Comparison of ENCODE assay signal across 14 cellular contexts in the genomic region with DNA sequence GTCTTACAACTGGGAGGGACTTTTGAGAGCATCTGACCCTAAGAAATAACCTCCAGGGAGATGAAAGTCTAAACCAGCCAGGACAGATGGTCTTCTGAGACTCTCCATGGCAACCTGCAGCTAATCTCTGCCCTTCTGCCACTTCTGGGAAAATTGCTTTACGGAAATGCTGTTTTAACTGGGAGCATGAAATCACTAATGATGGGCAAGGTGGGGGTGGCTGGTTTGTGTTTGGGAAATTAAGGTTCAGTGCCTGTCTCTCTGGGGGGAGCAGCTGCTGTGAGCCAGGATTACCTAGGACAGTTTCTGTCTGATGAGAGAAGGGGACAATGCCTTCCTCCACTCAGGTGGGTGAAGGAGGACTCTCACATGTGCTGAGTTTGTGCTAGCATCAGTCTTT.
"Had no signal": no experiment of that assay in that cellular context is flagged by ENCODE, and none has a peak within 500 bp of the region (broad histone marks: within the 10 kb centered on the region; RNA-seq: fewer than 3 reads in every experiment).

No MANE protein-coding gene starts in this region.

- ATAC-seq: lower lobe of right lung; psoas muscle; sciatic nerve; stimulated activated memory B cell treated with anti-CD40 and anti-IgM and Interleukin-4, amounts not matched to agents 10 μg/mL and 1 μg/mL and 100 μg/mL, for 72 hours; T-cell had no signal

- H3K4me1 Mint-ChIP-seq: activated naive CD4-positive, alpha-beta T cell treated with anti-CD3 and anti-CD28 coated beads, Interleukin-2, amount 50 U/mL, for 24 hours; central memory CD8-positive, alpha-beta T cell; stimulated activated memory B cell treated with anti-CD40 and anti-IgM and Interleukin-4, amounts not matched to agents 10 μg/mL and 1 μg/mL and 100 μg/mL, for 72 hours; T-cell had no signal

- DNase-seq: activated CD4-positive, alpha-beta T cell treated with anti-CD3 and anti-CD28 coated beads for 48 hours; activated CD8-positive, alpha-beta memory T cell treated with anti-CD3 and anti-CD28 coated beads for 24 hours; lower lobe of right lung; midbrain; naive B cell; psoas muscle; spleen; stimulated activated CD4-positive, alpha-beta T cell treated with anti-CD3 and anti-CD28 coated beads, Interleukin-1b, Interleukin-23, amount 100 ng/mL, for 48 hours; T-cell had no signal

- H3K9me3 Mint-ChIP-seq: activated T-helper 2 cell treated with anti-CD3 and anti-CD28 coated beads, Interferon-gamma antibody, Interleukin-2, Interleukin-4, amounts not matched to agents 10 μg/mL and 5 μg/mL and 100 μg/mL, durations not matched to agents 14 hours and 24 hours and 36 hours; central memory CD8-positive, alpha-beta T cell had no signal

- H3K27me3 Mint-ChIP-seq: naive B cell had no signal

- H3K4me3 Mint-ChIP-seq: activated naive CD4-positive, alpha-beta T cell treated with anti-CD3 and anti-CD28 coated beads, Interleukin-2, amount 50 U/mL, for 24 hours; central memory CD8-positive, alpha-beta T cell; naive B cell; stimulated activated memory B cell treated with anti-CD40 and anti-IgM and Interleukin-4, amounts not matched to agents 10 μg/mL and 1 μg/mL and 100 μg/mL, for 72 hours; T-cell had no signal

- H3K27ac Mint-ChIP-seq: activated naive CD4-positive, alpha-beta T cell treated with anti-CD3 and anti-CD28 coated beads, Interleukin-2, amount 50 U/mL, for 24 hours; activated T-helper 2 cell treated with anti-CD3 and anti-CD28 coated beads, Interferon-gamma antibody, Interleukin-2, Interleukin-4, amounts not matched to agents 10 μg/mL and 5 μg/mL and 100 μg/mL, durations not matched to agents 14 hours and 24 hours and 36 hours; naive B cell; stimulated activated memory B cell treated with anti-CD40 and anti-IgM and Interleukin-4, amounts not matched to agents 10 μg/mL and 1 μg/mL and 100 μg/mL, for 72 hours; T-cell had no signal

- H3K36me3 Mint-ChIP-seq: activated naive CD4-positive, alpha-beta T cell treated with anti-CD3 and anti-CD28 coated beads, Interleukin-2, amount 50 U/mL, for 24 hours; stimulated activated memory B cell treated with anti-CD40 and anti-IgM and Interleukin-4, amounts not matched to agents 10 μg/mL and 1 μg/mL and 100 μg/mL, for 72 hours; T-cell had no signal
